ENCODE assay signal across 1 cellular context in genomic region chrX:37565254-37565653, GRCh38. TPM values are rescaled to one million over a fixed set of nuclear protein-coding genes. Genes with fewer than 3 reads are reported as not detected.
"Had no signal": no experiment of that assay in that cellular context is flagged by ENCODE, and none has a peak within 500 bp of the region (broad histone marks: within the 10 kb centered on the region; RNA-seq: fewer than 3 reads in every experiment).

No MANE protein-coding gene starts in this region.

RNA-seq across cellular contexts. Expression of gene LANCL3, which starts 6.2 kb away (rescaled TPM):
- total RNA-seq: GM23248 had no signal
- polyA plus RNA-seq: GM23248 had no signal
